ENCODE assay signal across 7 cellular contexts in the genomic region with DNA sequence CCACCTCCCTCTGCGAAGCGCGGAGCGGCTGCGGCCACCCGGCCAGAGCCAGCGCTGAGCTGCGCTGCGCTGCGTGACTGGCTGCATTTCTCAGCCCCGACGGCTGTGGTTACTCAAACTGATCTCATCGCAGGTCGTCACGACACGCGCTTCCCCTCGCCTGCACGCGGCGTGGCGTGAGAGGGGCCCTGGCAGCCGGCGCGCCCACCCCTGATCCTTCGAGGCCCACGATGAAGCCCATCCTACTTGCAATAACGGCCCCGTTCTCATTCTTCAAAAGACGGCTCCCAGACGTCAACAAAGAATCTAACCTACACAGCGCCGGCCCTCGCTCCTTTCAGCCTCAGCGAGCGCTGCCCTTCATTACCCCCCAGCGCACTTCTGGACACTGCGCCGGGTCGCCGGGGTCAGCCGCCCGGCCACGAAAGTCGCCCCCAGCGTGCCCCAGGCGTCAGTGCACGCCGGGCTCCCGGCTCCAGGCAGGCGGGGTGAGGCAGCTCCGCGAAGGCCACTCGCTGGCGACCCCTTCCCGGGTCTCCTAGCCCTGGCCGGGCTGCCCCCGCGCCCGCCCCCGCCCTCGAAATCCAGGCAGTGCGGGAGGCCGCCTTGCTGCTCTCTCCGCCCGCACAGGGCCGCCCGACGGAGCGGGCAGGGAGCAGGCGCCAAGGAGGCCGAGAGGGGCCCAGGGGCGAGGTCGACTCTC. TPM values are rescaled to one million over a fixed set of nuclear protein-coding genes. Genes with fewer than 3 reads are reported as not detected.
DNase-seq lines count a peak whose midpoint lies in the region; ATAC-seq, FAIRE-seq and TF ChIP-seq lines count a peak whose summit lies in the region.

No MANE protein-coding gene starts in this region.

- intact Hi-C loops in K562 (cut with micrococcal nuclease) = loop anchor here (5.0 to 10.0 kb wide), 2 partner anchors 129 to 261 kb away; partner anchors contain the start of gene SSR3

- H3K4me3 Mint-ChIP-seq in T-cell = peak overlapping the region; percentile 88 to 92 (median 89)

- no peaks in the 10 kb centered on the region for H3K36me3 ChIP-seq in K562 (ENCODE audit: control insufficient read depth, insufficient read depth, low read length)

- TF ChIP-seq CTCF in K562 (IDR thresholded peaks at IDR 0.05 in 2 of 3, conservative IDR thresholded peaks at IDR 0.05 in 1 of 3; ENCODE audit: insufficient read depth in 2 of 3, low read depth in 1 of 3, low read length in 3 of 3) = no peak

- no peaks in the 10 kb centered on the region for H3K9me3 ChIP-seq in K562 (replicated peaks; ENCODE audit: control insufficient read depth, insufficient read depth, low read depth, low read length)

- no peaks in the 10 kb centered on the region for H4K20me1 ChIP-seq in K562 (replicated peaks; ENCODE audit: control insufficient read depth, insufficient read depth, low read length)

- H3K27ac Mint-ChIP-seq in T-cell = peak overlapping the region; percentile 93 to 99

- ATAC-seq in GM18907 (IDR thresholded peaks at IDR 0.05; ENCODE audit: unreplicated experiment) (peak; percentile 34), HG02943 (IDR thresholded peaks at IDR 0.05; ENCODE audit: low read depth, unreplicated experiment) (peak; percentile 24), T-cell (replicated peaks in 1 of 4) (peak; percentile 5 to 51 (median 10)), K562 (no peak)

- H3K4me2 ChIP-seq in K562 (ENCODE audit: insufficient read depth, low read length) = no peak overlapping the region; the same call in 1 of the 2 replicates

- peak overlapping the region in 1 of 2 experiments; percentile 84; a peak in 3 of 4 replicates for H3K9ac ChIP-seq in K562 (ENCODE audit: insufficient read depth in 1 of 2, low read depth in 2 of 2, low read length in 2 of 2)

- H3K4me1 Mint-ChIP-seq in T-cell = peaks cover 23 to 55% (median 50%) of the 10 kb centered on the region in 3 donors

- in situ Hi-C loops in K562 (cut with MboI) (no loop called here), G401 (cut with HindIII; ENCODE audit: low sequenced_read_pairs) (no loop called here)

- POLR2A ChIA-PET in T-cell (lab: Charles Lee) = no interaction called here
- POLR2A ChIA-PET in K562 (lab: Yijun Ruan, JAX) = no interaction called here

- peak overlapping the region; percentile 97 for H2AFZ ChIP-seq in K562 (ENCODE audit: low read depth, low read length)

- CTCF ChIA-PET in T-cell (lab: Charles Lee) (no interaction called here), K562 (lab: Yijun Ruan, JAX; ENCODE audit: low intra/inter-chr PET ratio) (no interaction called here)

- H3K27me3 Mint-ChIP-seq in T-cell = no peaks in the 10 kb centered on the region

- DNase-seq in T-cell = peak in 27 of 34 experiments; percentile 3 to 46 (median 23)
- DNase-seq in K562 (ENCODE audit: extremely low read depth in 1 of 4, low spot score in 3 of 4) = no peak
- peak; percentile 61 for DNase-seq in iris pigment epithelial cell (ENCODE audit: low read depth)
- DNase-seq in stimulated activated CD4-positive, alpha-beta T cell treated with anti-CD3 and anti-CD28 coated beads, Interleukin-2, amount 100 ng/mL, for 48 hours = peak; percentile 9 to 30
- DNase-seq in G401 (ENCODE audit: low spot score) = no peak

- BruUV-seq in K562 (replicated peaks; lab: Mats Ljungman, UMichigan) = no TSS peak

- FAIRE-seq in K562 (lab: Jason Lieb, UNC) = no peak

- peaks cover 7% of the 10 kb centered on the region for H3K36me3 Mint-ChIP-seq in T-cell

- peak overlapping the region; percentile 37; the same call in 1 of the 2 replicates for H3K4me3 ChIP-seq in K562

- H3K27ac ChIP-seq in K562 (ENCODE audit: extremely low read depth, low read depth, low read length) = peak overlapping the region; percentile 63; the same call in 2 of the 3 replicates

- H3K27me3 ChIP-seq in K562 (ENCODE audit: control insufficient read depth in 2 of 2, insufficient read depth in 2 of 2, low read length in 2 of 2) = no peaks in the 10 kb centered on the region

- 86% methylated on average over 17 of the region's 74 CpGs for WGBS in K562 (ENCODE audit: insufficient coverage, low coverage, missing lambda C conversion rate)

- no peak for TF ChIP-seq EP300 in K562 (IDR thresholded peaks at IDR 0.05; ENCODE audit: low read length)

- no peaks in the 10 kb centered on the region for H3K79me2 ChIP-seq in K562 (ENCODE audit: control insufficient read depth, insufficient read depth, low read length)

- peaks cover 0 to 2% (median 0%) of the 10 kb centered on the region in 3 donors for H3K9me3 Mint-ChIP-seq in T-cell

- no peaks in the 10 kb centered on the region for H3K9me1 ChIP-seq in K562 (ENCODE audit: control insufficient read depth, insufficient read depth, low read length)

- peaks cover 14 to 22% of the 10 kb centered on the region in 2 experiments for H3K4me1 ChIP-seq in K562 (replicated peaks in 1 of 2; ENCODE audit: control insufficient read depth in 2 of 2, insufficient read depth in 2 of 2, low read length in 2 of 2)

- TF ChIP-seq RAD21 in K562 (CRISPR knock-in tag; conservative IDR thresholded peaks at IDR 0.05 in 1 of 2, IDR thresholded peaks at IDR 0.05 in 1 of 2) = no peak

- no peak for TF ChIP-seq POLR2A in K562 (conservative IDR thresholded peaks at IDR 0.05)

TF ChIP-seq in K562, 482 proteins besides CTCF, POLR2A, EP300 and RAD21:
- TF ChIP-seq, protein P1, sequence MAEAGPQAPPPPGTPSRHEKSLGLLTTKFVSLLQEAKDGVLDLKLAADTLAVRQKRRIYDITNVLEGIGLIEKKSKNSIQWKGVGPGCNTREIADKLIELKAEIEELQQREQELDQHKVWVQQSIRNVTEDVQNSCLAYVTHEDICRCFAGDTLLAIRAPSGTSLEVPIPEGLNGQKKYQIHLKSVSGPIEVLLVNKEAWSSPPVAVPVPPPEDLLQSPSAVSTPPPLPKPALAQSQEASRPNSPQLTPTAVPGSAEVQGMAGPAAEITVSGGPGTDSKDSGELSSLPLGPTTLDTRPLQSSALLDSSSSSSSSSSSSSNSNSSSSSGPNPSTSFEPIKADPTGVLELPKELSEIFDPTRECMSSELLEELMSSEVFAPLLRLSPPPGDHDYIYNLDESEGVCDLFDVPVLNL (CRISPR knock-in tag; IDR thresholded peaks at IDR 0.05; ENCODE audit: low read depth) = no peak
- TF ChIP-seq MEF2D (tag; conservative IDR thresholded peaks at IDR 0.05; ENCODE audit: low read depth) (no peak), RAD51 (IDR thresholded peaks at IDR 0.05; ENCODE audit: borderline replicate concordance, low read depth) (no peak), ZBTB17 (CRISPR knock-in tag; IDR thresholded peaks at IDR 0.05) (no peak), XRCC3 (IDR thresholded peaks at IDR 0.05) (no peak), ZNF75A (CRISPR knock-in tag; IDR thresholded peaks at IDR 0.05) (no peak)
- TF ChIP-seq, protein P2, sequence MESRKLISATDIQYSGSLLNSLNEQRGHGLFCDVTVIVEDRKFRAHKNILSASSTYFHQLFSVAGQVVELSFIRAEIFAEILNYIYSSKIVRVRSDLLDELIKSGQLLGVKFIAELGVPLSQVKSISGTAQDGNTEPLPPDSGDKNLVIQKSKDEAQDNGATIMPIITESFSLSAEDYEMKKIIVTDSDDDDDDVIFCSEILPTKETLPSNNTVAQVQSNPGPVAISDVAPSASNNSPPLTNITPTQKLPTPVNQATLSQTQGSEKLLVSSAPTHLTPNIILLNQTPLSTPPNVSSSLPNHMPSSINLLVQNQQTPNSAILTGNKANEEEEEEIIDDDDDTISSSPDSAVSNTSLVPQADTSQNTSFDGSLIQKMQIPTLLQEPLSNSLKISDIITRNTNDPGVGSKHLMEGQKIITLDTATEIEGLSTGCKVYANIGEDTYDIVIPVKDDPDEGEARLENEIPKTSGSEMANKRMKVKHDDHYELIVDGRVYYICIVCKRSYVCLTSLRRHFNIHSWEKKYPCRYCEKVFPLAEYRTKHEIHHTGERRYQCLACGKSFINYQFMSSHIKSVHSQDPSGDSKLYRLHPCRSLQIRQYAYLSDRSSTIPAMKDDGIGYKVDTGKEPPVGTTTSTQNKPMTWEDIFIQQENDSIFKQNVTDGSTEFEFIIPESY (CRISPR knock-in tag; IDR thresholded peaks at IDR 0.05) = peak; percentile 78; the same call in 1 of the 2 replicates
TF ChIP-seq in K562: peak in this region for 1.

RNA-seq across cellular contexts. Expression of gene LEKR1, which starts 9.9 kb away (rescaled TPM):
- total RNA-seq in T-cell (1 to 10 TPM; 1.2 to 3.6 (median 2.8) TPM), K562 (2014; rRNA removed) (0.33 and 0.91 TPM in 2 replicates), K562 (2014; rRNA removed; fragmentation: Illumina TruSeq; extraction: Trizol) (1.8 TPM in 2 replicates), K562 (2015; rRNA removed; fragmentation: Illumina TruSeq; extraction: Trizol) (0.87 and 1.1 TPM in 2 replicates), K562 (2021) (0.98 and 1.4 TPM in 2 replicates)
- 2.5 and 5.3 TPM in 2 replicates for total RNA-seq in K562 (2011; cell fraction: chromatin; rRNA removed; ENCODE audit: low replicate concordance)
- total RNA-seq in K562 (2011; cell fraction: nucleolus; rRNA removed) = 1.5 and 3.0 TPM in 2 replicates
- 2.2 and 5.3 TPM in 2 replicates for total RNA-seq in K562 (2011; cell fraction: nucleoplasm; rRNA removed)
- polyA plus RNA-seq in K562 (2011; rRNA removed) (1.1 and 1.2 TPM in 2 replicates), K562 (2014; fragmentation: Illumina TruSeq; extraction: Trizol) (0.55 and 0.77 TPM in 2 replicates), K562 (2014; fragmentation: Nextera tagmentation; extraction: Ambion mirVana) (1 to 10 TPM; 1.3 to 1.8 TPM), K562 (2014; rRNA removed) (0.76 and 0.89 TPM in 2 replicates)
- polyA plus RNA-seq in K562 (2011; cell fraction: cytosol; rRNA removed) = 0.22 and 0.31 TPM in 2 replicates
- polyA plus RNA-seq in K562 (2011; cell fraction: nucleus; rRNA removed) = 1.2 TPM in 2 replicates
- polyA plus RNA-seq in K562 (2012) = 1.3 and 2.3 TPM in 2 replicates
- polyA minus RNA-seq in K562 (2011; rRNA and poly(A)+ RNA removed) = 3.7 and 5.4 TPM in 2 replicates
- polyA minus RNA-seq in K562 (2011; cell fraction: cytosol; rRNA and poly(A)+ RNA removed) = not detected in 2 replicates
- polyA minus RNA-seq in K562 (2011; cell fraction: nucleus; rRNA and poly(A)+ RNA removed) = 6.1 and 8.0 TPM in 2 replicates
- not detected in 2 replicates for total RNA-seq in G401 (2014; rRNA removed; shearing (Covaris generic))

Comparison
In these comparisons a context has a peak if more than half of its experiments do, and no peak if none do; other contexts are left out.
1. DNase-seq: peak in T-cell (27 of 34), iris pigment epithelial cell (single experiment) and stimulated activated CD4-positive, alpha-beta T cell treated with anti-CD3 and anti-CD28 coated beads, Interleukin-2, amount 100 ng/mL, for 48 hours (2 of 2); none in K562 (0 of 4) and G401 (single experiment).